ENCODE assay signal across 8 cellular contexts in genomic region chr22:27804683-27805297, GRCh38. TPM values are rescaled to one million over a fixed set of nuclear protein-coding genes. Genes with fewer than 3 reads are reported as not detected.
DNase-seq lines count a peak whose midpoint lies in the region; ATAC-seq, FAIRE-seq and TF ChIP-seq lines count a peak whose summit lies in the region.

No MANE protein-coding gene starts in this region.

- DNase-seq in Caco-2 = peak; percentile 66 to 74
- peak; percentile 37 for DNase-seq in HTR-8/SVneo (ENCODE audit: insufficient read length, low spot score)
- peak; percentile 48 for DNase-seq in RPMI7951 (ENCODE audit: low read depth)
- DNase-seq in heart right ventricle = peak; percentile 70 to 80
- DNase-seq in putamen (ENCODE audit: low spot score) = peak; percentile 83
- no peak for DNase-seq in DMS79 treated with DMSO at 0.1 percent for 48 hours (lab: John Stamatoyannopoulos, UW)

- CTCF ChIA-PET in Caco-2 (lab: Charles Lee) = interaction anchor here (1.0 to 1.5 kb wide), 2 partner anchors 14 to 395 kb away, joined by 3 to 4 read pairs; no protein-coding TSS in a partner anchor

- POLR2A ChIA-PET in Caco-2 (lab: Charles Lee) = no interaction called here

- no peak overlapping the region for H3K4me3 ChIP-seq in Caco-2 (ENCODE audit: low read depth, low read length)
- no peak overlapping the region for H3K4me3 ChIP-seq in heart right ventricle

- H3K27ac Mint-ChIP-seq in Caco-2 (ENCODE audit: unreplicated experiment) = no peak overlapping the region
- no peak overlapping the region for H3K27ac Mint-ChIP-seq in activated naive CD8-positive, alpha-beta T cell

- peaks cover 6% of the 10 kb centered on the region for H3K4me1 Mint-ChIP-seq in Caco-2 (ENCODE audit: low read depth, unreplicated experiment)
- peaks cover 12% of the 10 kb centered on the region for H3K4me1 Mint-ChIP-seq in activated naive CD8-positive, alpha-beta T cell (ENCODE audit: low read depth)

- no peaks in the 10 kb centered on the region for H3K9me3 Mint-ChIP-seq in Caco-2 (ENCODE audit: unreplicated experiment)
- no peaks in the 10 kb centered on the region for H3K9me3 Mint-ChIP-seq in activated naive CD8-positive, alpha-beta T cell (ENCODE audit: low read depth)

- ATAC-seq in heart right ventricle (peak; percentile 23 to 68 (median 61)), GM21576 (IDR thresholded peaks at IDR 0.05; ENCODE audit: unreplicated experiment) (no peak)

- H3K4me1 ChIP-seq in Caco-2 (no peaks in the 10 kb centered on the region), heart right ventricle (peaks cover 0 to 34% (median 21%) of the 10 kb centered on the region in 9 donors)

- H3K36me3 ChIP-seq in Caco-2 (ENCODE audit: control insufficient read depth, insufficient read depth, low read length) = no peaks in the 10 kb centered on the region
- no peaks in the 10 kb centered on the region for H3K36me3 ChIP-seq in heart right ventricle

- BruUV-seq in Caco-2 (replicated peaks; lab: Mats Ljungman, UMichigan) = no TSS peak

- TF ChIP-seq CTCF in Caco-2 (IDR thresholded peaks at IDR 0.05; ENCODE audit: insufficient read depth in 1 of 2, low read depth in 1 of 2, low read length in 1 of 2, severe bottlenecking in 1 of 2, unreplicated experiment in 1 of 2) (peak; percentile 61 to 69), heart right ventricle (IDR thresholded peaks at IDR 0.05) (peak; percentile 67 to 85 (median 75))

- H3K9me3 ChIP-seq in Caco-2 (no peaks in the 10 kb centered on the region), heart right ventricle (no peaks in the 10 kb centered on the region)

- peak; percentile 16 for FAIRE-seq in HTR-8/SVneo (lab: Jason Lieb, UNC)

- H3K4me3 Mint-ChIP-seq in Caco-2 (ENCODE audit: unreplicated experiment) = no peak overlapping the region
- peak overlapping the region; percentile 67 for H3K4me3 Mint-ChIP-seq in activated naive CD8-positive, alpha-beta T cell

- H3K27me3 ChIP-seq in Caco-2 (replicated peaks; ENCODE audit: control insufficient read depth, insufficient read depth, low read length) = peaks cover 2% of the 10 kb centered on the region
- peaks cover 0 to 48% (median 0%) of the 10 kb centered on the region in 7 donors for H3K27me3 ChIP-seq in heart right ventricle

- peaks cover 10% of the 10 kb centered on the region for H3K27me3 Mint-ChIP-seq in Caco-2 (ENCODE audit: insufficient read depth, unreplicated experiment)
- H3K27me3 Mint-ChIP-seq in activated naive CD8-positive, alpha-beta T cell = peaks cover 13% of the 10 kb centered on the region

- no peak overlapping the region for H3K27ac ChIP-seq in heart right ventricle

- intact Hi-C loops in Caco-2 (cut with micrococcal nuclease; ENCODE audit: unreplicated experiment) = loop anchor here (1.0 to 10.0 kb wide), 3 partner anchors 170 to 1130 kb away; no protein-coding TSS in a partner anchor
- intact Hi-C loops in heart right ventricle (cut with DNase I) = loop anchor here (1.0 to 10.0 kb wide), 16 partner anchors 70 to 1130 kb away; no protein-coding TSS in a partner anchor

- 10% methylated on average over 20 of the region's 20 CpGs for WGBS in heart right ventricle, 2 donors

- H3K36me3 Mint-ChIP-seq in Caco-2 (ENCODE audit: insufficient read depth, unreplicated experiment) = no peaks in the 10 kb centered on the region
- H3K36me3 Mint-ChIP-seq in activated naive CD8-positive, alpha-beta T cell = no peaks in the 10 kb centered on the region

RNA-seq across cellular contexts. Expression of gene MN1, which starts 3.2 kb away (rescaled TPM):
- total RNA-seq in Caco-2 (2022) = 0.32 and 0.44 TPM in 2 replicates
- 1.5 and 1.7 TPM in 2 replicates for total RNA-seq in RPMI7951 (2014; rRNA removed; shearing (Covaris generic))
- 1 to 10 TPM; 3.6 to 8.3 (median 6.1) TPM for total RNA-seq in heart right ventricle
- polyA plus RNA-seq in heart right ventricle = 1 to 10 TPM; 2.3 to 3.4 TPM
